In genomic region chr20:25056601-25057233, GRCh38 we compare ENCODE assay signal across 9 cellular contexts. TPM values are rescaled to one million over a fixed set of nuclear protein-coding genes. Genes with fewer than 3 reads are reported as not detected.
DNase-seq lines count a peak whose midpoint lies in the region; ATAC-seq lines count a peak whose summit lies in the region.
"Had no signal": no experiment of that assay in that cellular context is flagged by ENCODE, and none has a peak within 500 bp of the region (broad histone marks: within the 10 kb centered on the region; RNA-seq: fewer than 3 reads in every experiment).

No MANE protein-coding gene starts in this region.

- H3K36me3 Mint-ChIP-seq in naive B cell: no peaks in the 10 kb centered on the region

- H3K27ac Mint-ChIP-seq in naive B cell: peak overlapping the region; percentile 84 to 97 (median 92)

- no peak for DNase-seq in naive B cell
- DNase-seq in NCI-H510A (lab: John Stamatoyannopoulos, UW): no peak
- no peak for DNase-seq in dermis blood vessel endothelial cell
- no peak for DNase-seq in NCI-H2227 treated with DMSO at 0.1 percent for 48 hours (lab: John Stamatoyannopoulos, UW)
- no peak for DNase-seq in COR-L47 (lab: John Stamatoyannopoulos, UW)

- peak overlapping the region; percentile 83 to 98 (median 94) for H3K4me3 Mint-ChIP-seq in naive B cell

- ATAC-seq in GM19043 (IDR thresholded peaks at IDR 0.05; ENCODE audit: low read depth, unreplicated experiment): peak; percentile 15
- peak; percentile 28 for ATAC-seq in HG03520 (IDR thresholded peaks at IDR 0.05; ENCODE audit: unreplicated experiment)
- ATAC-seq in naive B cell (ENCODE audit: low read depth in 2 of 2): no peak

- H3K4me1 Mint-ChIP-seq in naive B cell: peaks cover 52 to 80% (median 76%) of the 10 kb centered on the region in 3 donors

- H3K27ac ChIP-seq in cingulate gyrus (ENCODE audit: low read depth, low read length): peak overlapping the region; percentile 93

- no peaks in the 10 kb centered on the region for H3K27me3 Mint-ChIP-seq in naive B cell

- H3K9me3 Mint-ChIP-seq in naive B cell: no peaks in the 10 kb centered on the region

RNA-seq across cellular contexts. Expression of gene ACSS1, which starts 1.2 kb away (rescaled TPM):
- 100 to 1,000 TPM in 2 of 6 donors, 10 to 100 TPM in 4; 84.6 to 115 (median 92.8) TPM for polyA plus RNA-seq in naive B cell (ENCODE audit: low read depth in 6 of 6)
- 39.6 and 52.1 TPM in 2 replicates for total RNA-seq in dermis blood vessel endothelial cell

RNA-seq across cellular contexts. Expression of gene VSX1, which starts 25.2 kb away (rescaled TPM):
- not detected for polyA plus RNA-seq in naive B cell (ENCODE audit: low read depth in 6 of 6)
- not detected in 2 replicates for total RNA-seq in dermis blood vessel endothelial cell
- total RNA-seq: activated CD8-positive, alpha-beta memory T cell treated with anti-CD3 and anti-CD28 coated beads for 36 hours had no signal

Comparison
In these comparisons a context has a peak if more than half of its experiments do, and no peak if none do; other contexts are left out.
1. ATAC-seq: peak in GM19043 (single experiment) and HG03520 (single experiment); none in naive B cell (0 of 2).